ENCODE assay signal across 8 cellular contexts in the genomic region with DNA sequence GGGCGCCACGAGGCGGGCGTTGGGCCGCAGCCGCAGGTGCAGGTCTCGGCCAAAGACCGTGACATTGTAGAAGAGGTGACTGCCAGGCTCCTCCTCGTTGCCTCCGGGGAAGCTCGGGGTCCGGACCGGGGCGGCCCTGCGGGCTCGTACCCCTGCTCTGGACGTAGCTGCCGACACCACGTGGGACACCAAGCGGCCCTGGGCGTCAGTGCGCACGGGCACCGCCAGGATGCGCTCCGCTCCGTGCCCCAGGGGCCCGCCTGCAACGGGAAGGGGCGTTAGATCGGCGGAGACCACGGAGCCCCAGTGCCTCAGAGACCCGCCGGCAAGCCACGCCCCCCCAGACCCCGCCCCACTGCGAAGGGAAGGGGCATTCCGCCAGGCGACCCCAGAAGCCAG. TPM values are rescaled to one million over a fixed set of nuclear protein-coding genes. Genes with fewer than 3 reads are reported as not detected.
DNase-seq lines count a peak whose midpoint lies in the region; ATAC-seq and TF ChIP-seq lines count a peak whose summit lies in the region.

No MANE protein-coding gene starts in this region.

- H3K27ac Mint-ChIP-seq in CD14-positive monocyte = no peak overlapping the region
- H3K27ac Mint-ChIP-seq in activated T-helper 1 cell treated with anti-CD3 and anti-CD28 coated beads, Interleukin-12 subunit alpha, Interleukin-12 subunit beta, Interleukin-2, Interleukin-4 antibody, amounts not matched to agents 30 ng/mL and 10 ng/mL and 1 ng/mL, durations not matched to agents 14 hours and 24 hours and 36 hours = no peak overlapping the region

- peaks cover 0 to 8% of the 10 kb centered on the region in 2 donors for H3K36me3 Mint-ChIP-seq in CD14-positive monocyte
- no peaks in the 10 kb centered on the region for H3K36me3 Mint-ChIP-seq in activated T-helper 1 cell treated with anti-CD3 and anti-CD28 coated beads, Interleukin-12 subunit alpha, Interleukin-12 subunit beta, Interleukin-2, Interleukin-4 antibody, amounts not matched to agents 30 ng/mL and 10 ng/mL and 1 ng/mL, durations not matched to agents 14 hours and 24 hours and 36 hours (ENCODE audit: low read depth)

- peak overlapping the region; percentile 9 for H2AFZ ChIP-seq in neuron (ENCODE audit: low read depth, low read length)

- peaks cover 7% of the 10 kb centered on the region for H3K4me1 ChIP-seq in neuron (ENCODE audit: insufficient read depth, low read length)

- no peaks in the 10 kb centered on the region for H3K36me3 ChIP-seq in neuron (ENCODE audit: insufficient read depth, low read length)

- H3K27me3 Mint-ChIP-seq in CD14-positive monocyte (ENCODE audit: low read depth in 3 of 3) = peaks cover 60 to 73% (median 68%) of the 10 kb centered on the region in 3 donors
- peaks cover 39% of the 10 kb centered on the region for H3K27me3 Mint-ChIP-seq in activated T-helper 1 cell treated with anti-CD3 and anti-CD28 coated beads, Interleukin-12 subunit alpha, Interleukin-12 subunit beta, Interleukin-2, Interleukin-4 antibody, amounts not matched to agents 30 ng/mL and 10 ng/mL and 1 ng/mL, durations not matched to agents 14 hours and 24 hours and 36 hours (ENCODE audit: insufficient read depth)

- H3K4me1 Mint-ChIP-seq in CD14-positive monocyte = peaks cover 16% of the 10 kb centered on the region
- no peaks in the 10 kb centered on the region for H3K4me1 Mint-ChIP-seq in activated T-helper 1 cell treated with anti-CD3 and anti-CD28 coated beads, Interleukin-12 subunit alpha, Interleukin-12 subunit beta, Interleukin-2, Interleukin-4 antibody, amounts not matched to agents 30 ng/mL and 10 ng/mL and 1 ng/mL, durations not matched to agents 14 hours and 24 hours and 36 hours (ENCODE audit: low read depth)

- peaks cover 65% of the 10 kb centered on the region for H3K27me3 ChIP-seq in neuron (ENCODE audit: insufficient read depth, low read length)

- no peak overlapping the region for H3K4me3 ChIP-seq in LNCaP clone FGC (ENCODE audit: low read depth, low read length)
- H3K4me3 ChIP-seq in neuron (ENCODE audit: low read length) = peak overlapping the region; percentile 19

- no peak for DNase-seq in CD14-positive monocyte (ENCODE audit: low spot score)
- DNase-seq in LNCaP clone FGC (ENCODE audit: low read depth) = no peak
- peak; percentile 53 for DNase-seq in fibroblast of gingiva (ENCODE audit: low read depth)
- DNase-seq in HK-2 (ENCODE audit: unreplicated experiment) = no peak
- DNase-seq in activated T-helper 1 cell treated with anti-CD3 and anti-CD28 coated beads, Interleukin-12 subunit alpha, Interleukin-12 subunit beta, Interleukin-2, Interleukin-4 antibody, amounts not matched to agents 30 ng/mL and 10 ng/mL and 1 ng/mL, durations not matched to agents 14 hours and 24 hours and 36 hours (ENCODE audit: low spot score) = no peak
- DNase-seq in NCI-H510A treated with DMSO at 0.1 percent for 48 hours (lab: John Stamatoyannopoulos, UW) = no peak

- H3K4me3 Mint-ChIP-seq in CD14-positive monocyte = peak overlapping the region; percentile 54 to 82
- no peak overlapping the region for H3K4me3 Mint-ChIP-seq in activated T-helper 1 cell treated with anti-CD3 and anti-CD28 coated beads, Interleukin-12 subunit alpha, Interleukin-12 subunit beta, Interleukin-2, Interleukin-4 antibody, amounts not matched to agents 30 ng/mL and 10 ng/mL and 1 ng/mL, durations not matched to agents 14 hours and 24 hours and 36 hours

- TF ChIP-seq CTCF in CD14-positive monocyte (IDR thresholded peaks at IDR 0.05) = peak; percentile 19
- peak; percentile 30; the same call in 1 of the 2 replicates for TF ChIP-seq CTCF in LNCaP clone FGC (IDR thresholded peaks at IDR 0.05; ENCODE audit: control insufficient read depth, extremely low read depth, insufficient read depth)

- ATAC-seq in GM21423 (IDR thresholded peaks at IDR 0.05; ENCODE audit: unreplicated experiment) = no peak

- H3K9me3 ChIP-seq in neuron (ENCODE audit: low read length) = no peaks in the 10 kb centered on the region

- intact Hi-C loops in CD14-positive monocyte (cut with micrococcal nuclease) = no loop called here
- intact Hi-C loops in activated T-helper 1 cell treated with anti-CD3 and anti-CD28 coated beads, Interleukin-12 subunit alpha, Interleukin-12 subunit beta, Interleukin-2, Interleukin-4 antibody, amounts not matched to agents 30 ng/mL and 10 ng/mL and 1 ng/mL, durations not matched to agents 14 hours and 24 hours and 36 hours (cut with micrococcal nuclease) = no loop called here

- H3K9me3 Mint-ChIP-seq in CD14-positive monocyte = peaks cover 0 to 14% (median 6%) of the 10 kb centered on the region in 7 donors
- H3K9me3 Mint-ChIP-seq in activated T-helper 1 cell treated with anti-CD3 and anti-CD28 coated beads, Interleukin-12 subunit alpha, Interleukin-12 subunit beta, Interleukin-2, Interleukin-4 antibody, amounts not matched to agents 30 ng/mL and 10 ng/mL and 1 ng/mL, durations not matched to agents 14 hours and 24 hours and 36 hours = no peaks in the 10 kb centered on the region

RNA-seq across cellular contexts. Expression of a gene that starts 1.4 kb away (rescaled TPM):
- polyA plus RNA-seq in CD14-positive monocyte = under 1 TPM in 1 of 2 donors, not detected in 1; 0.74 TPM
- total RNA-seq in activated T-helper 1 cell treated with anti-CD3 and anti-CD28 coated beads, Interleukin-12 subunit alpha, Interleukin-12 subunit beta, Interleukin-2, Interleukin-4 antibody, amounts not matched to agents 30 ng/mL and 10 ng/mL and 1 ng/mL, durations not matched to agents 14 hours and 24 hours and 36 hours = not detected in 2 replicates
